Comparison of ENCODE assay signal across 8 cellular contexts in genomic region chr17:63740464-63741181, GRCh38. TPM values are rescaled to one million over a fixed set of nuclear protein-coding genes. Genes with fewer than 3 reads are reported as not detected.
DNase-seq lines count a peak whose midpoint lies in the region; ATAC-seq and TF ChIP-seq lines count a peak whose summit lies in the region.

No MANE protein-coding gene starts in this region.

- no peak for TF ChIP-seq CTCF in GM20000 (IDR thresholded peaks at IDR 0.05; ENCODE audit: extremely low read depth, missing control alignments)
- TF ChIP-seq CTCF in esophagus squamous epithelium (IDR thresholded peaks at IDR 0.05), result no peak

- no peak for TF ChIP-seq POLR2A in esophagus squamous epithelium (IDR thresholded peaks at IDR 0.05)

- intact Hi-C loops in esophagus squamous epithelium (cut with DNase I), result no loop called here

- peak overlapping the region; percentile 91 to 99 (median 96) for H3K27ac ChIP-seq in esophagus squamous epithelium

- peaks cover 0 to 12% (median 2%) of the 10 kb centered on the region in 3 donors for H3K36me3 ChIP-seq in esophagus squamous epithelium
- H3K36me3 ChIP-seq in neuron (ENCODE audit: insufficient read depth, low read length), result peaks cover 7% of the 10 kb centered on the region

- peaks cover 7 to 36% (median 13%) of the 10 kb centered on the region in 3 donors for H3K4me1 ChIP-seq in esophagus squamous epithelium
- H3K4me1 ChIP-seq in neuron (ENCODE audit: insufficient read depth, low read length), result peaks cover 8% of the 10 kb centered on the region

- H3K27me3 ChIP-seq in esophagus squamous epithelium, result no peaks in the 10 kb centered on the region
- no peaks in the 10 kb centered on the region for H3K27me3 ChIP-seq in neuron (ENCODE audit: insufficient read depth, low read length)

- peak; percentile 5 for ATAC-seq in SK-N-SH treated with all-trans-retinoic acid at 6 μM for 48 hours
- ATAC-seq in HG03432 (IDR thresholded peaks at IDR 0.05; ENCODE audit: unreplicated experiment), result no peak
- no peak for ATAC-seq in HG03521 (IDR thresholded peaks at IDR 0.05; ENCODE audit: unreplicated experiment)

- H3K4me3 ChIP-seq in esophagus squamous epithelium (peak overlapping the region; percentile 53 to 96 (median 78)), neuron (ENCODE audit: low read length) (peak overlapping the region; percentile 95)

- 28 to 31% methylated on average over 12 of the region's 12 CpGs for WGBS in esophagus squamous epithelium, 2 donors

- peak overlapping the region; percentile 69 for H2AFZ ChIP-seq in neuron (ENCODE audit: low read depth, low read length)

- H3K9me3 ChIP-seq in esophagus squamous epithelium (no peaks in the 10 kb centered on the region), neuron (ENCODE audit: low read length) (no peaks in the 10 kb centered on the region)

- peak; percentile 50 to 55 for DNase-seq in AML-193 (lab: John Stamatoyannopoulos, UW)
- DNase-seq in GM20000 (ENCODE audit: low spot score), result peak; percentile 10
- DNase-seq in esophagus squamous epithelium (lab: John Stamatoyannopoulos, UW), result no peak
- no peak for DNase-seq in stimulated activated CD4-positive, alpha-beta T cell treated with anti-CD3 and anti-CD28 coated beads, Interleukin-4, amount 100 ng/mL, for 24 hours

TF ChIP-seq in SK-N-SH treated with all-trans-retinoic acid at 6 μM for 48 hours, 23 proteins besides CTCF, POLR2A, EP300 and RAD21:
- TF ChIP-seq, protein P1, sequence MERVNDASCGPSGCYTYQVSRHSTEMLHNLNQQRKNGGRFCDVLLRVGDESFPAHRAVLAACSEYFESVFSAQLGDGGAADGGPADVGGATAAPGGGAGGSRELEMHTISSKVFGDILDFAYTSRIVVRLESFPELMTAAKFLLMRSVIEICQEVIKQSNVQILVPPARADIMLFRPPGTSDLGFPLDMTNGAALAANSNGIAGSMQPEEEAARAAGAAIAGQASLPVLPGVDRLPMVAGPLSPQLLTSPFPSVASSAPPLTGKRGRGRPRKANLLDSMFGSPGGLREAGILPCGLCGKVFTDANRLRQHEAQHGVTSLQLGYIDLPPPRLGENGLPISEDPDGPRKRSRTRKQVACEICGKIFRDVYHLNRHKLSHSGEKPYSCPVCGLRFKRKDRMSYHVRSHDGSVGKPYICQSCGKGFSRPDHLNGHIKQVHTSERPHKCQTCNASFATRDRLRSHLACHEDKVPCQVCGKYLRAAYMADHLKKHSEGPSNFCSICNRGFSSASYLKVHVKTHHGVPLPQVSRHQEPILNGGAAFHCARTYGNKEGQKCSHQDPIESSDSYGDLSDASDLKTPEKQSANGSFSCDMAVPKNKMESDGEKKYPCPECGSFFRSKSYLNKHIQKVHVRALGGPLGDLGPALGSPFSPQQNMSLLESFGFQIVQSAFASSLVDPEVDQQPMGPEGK (CRISPR knock-in tag; IDR thresholded peaks at IDR 0.05; ENCODE audit: borderline replicate concordance), result no peak
- TF ChIP-seq ZNF70 (CRISPR knock-in tag; IDR thresholded peaks at IDR 0.05) (no peak), ISL1 (CRISPR knock-in tag; IDR thresholded peaks at IDR 0.05) (no peak), ZFP3 (CRISPR knock-in tag; IDR thresholded peaks at IDR 0.05) (no peak), OSR1 (CRISPR knock-in tag; IDR thresholded peaks at IDR 0.05) (no peak), SNAI2 (CRISPR knock-in tag; IDR thresholded peaks at IDR 0.05) (no peak), ESRRG (CRISPR knock-in tag; IDR thresholded peaks at IDR 0.05) (no peak), TCF4 (CRISPR knock-in tag; IDR thresholded peaks at IDR 0.05; ENCODE audit: borderline replicate concordance) (no peak), ZFP30 (CRISPR knock-in tag; IDR thresholded peaks at IDR 0.05) (no peak), TOX (CRISPR knock-in tag; IDR thresholded peaks at IDR 0.05; ENCODE audit: borderline replicate concordance) (no peak), RARB (CRISPR knock-in tag; IDR thresholded peaks at IDR 0.05) (no peak), BACH2 (CRISPR knock-in tag; IDR thresholded peaks at IDR 0.05; ENCODE audit: borderline replicate concordance) (no peak), ZNF8 (CRISPR knock-in tag; IDR thresholded peaks at IDR 0.05) (no peak), ZNF565 (CRISPR knock-in tag; conservative IDR thresholded peaks at IDR 0.05; ENCODE audit: low read depth) (no peak)
- TF ChIP-seq, protein P2, sequence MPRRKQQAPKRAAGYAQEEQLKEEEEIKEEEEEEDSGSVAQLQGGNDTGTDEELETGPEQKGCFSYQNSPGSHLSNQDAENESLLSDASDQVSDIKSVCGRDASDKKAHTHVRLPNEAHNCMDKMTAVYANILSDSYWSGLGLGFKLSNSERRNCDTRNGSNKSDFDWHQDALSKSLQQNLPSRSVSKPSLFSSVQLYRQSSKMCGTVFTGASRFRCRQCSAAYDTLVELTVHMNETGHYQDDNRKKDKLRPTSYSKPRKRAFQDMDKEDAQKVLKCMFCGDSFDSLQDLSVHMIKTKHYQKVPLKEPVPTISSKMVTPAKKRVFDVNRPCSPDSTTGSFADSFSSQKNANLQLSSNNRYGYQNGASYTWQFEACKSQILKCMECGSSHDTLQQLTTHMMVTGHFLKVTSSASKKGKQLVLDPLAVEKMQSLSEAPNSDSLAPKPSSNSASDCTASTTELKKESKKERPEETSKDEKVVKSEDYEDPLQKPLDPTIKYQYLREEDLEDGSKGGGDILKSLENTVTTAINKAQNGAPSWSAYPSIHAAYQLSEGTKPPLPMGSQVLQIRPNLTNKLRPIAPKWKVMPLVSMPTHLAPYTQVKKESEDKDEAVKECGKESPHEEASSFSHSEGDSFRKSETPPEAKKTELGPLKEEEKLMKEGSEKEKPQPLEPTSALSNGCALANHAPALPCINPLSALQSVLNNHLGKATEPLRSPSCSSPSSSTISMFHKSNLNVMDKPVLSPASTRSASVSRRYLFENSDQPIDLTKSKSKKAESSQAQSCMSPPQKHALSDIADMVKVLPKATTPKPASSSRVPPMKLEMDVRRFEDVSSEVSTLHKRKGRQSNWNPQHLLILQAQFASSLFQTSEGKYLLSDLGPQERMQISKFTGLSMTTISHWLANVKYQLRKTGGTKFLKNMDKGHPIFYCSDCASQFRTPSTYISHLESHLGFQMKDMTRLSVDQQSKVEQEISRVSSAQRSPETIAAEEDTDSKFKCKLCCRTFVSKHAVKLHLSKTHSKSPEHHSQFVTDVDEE (CRISPR knock-in tag; IDR thresholded peaks at IDR 0.05), result no peak
- TF ChIP-seq, protein P3, sequence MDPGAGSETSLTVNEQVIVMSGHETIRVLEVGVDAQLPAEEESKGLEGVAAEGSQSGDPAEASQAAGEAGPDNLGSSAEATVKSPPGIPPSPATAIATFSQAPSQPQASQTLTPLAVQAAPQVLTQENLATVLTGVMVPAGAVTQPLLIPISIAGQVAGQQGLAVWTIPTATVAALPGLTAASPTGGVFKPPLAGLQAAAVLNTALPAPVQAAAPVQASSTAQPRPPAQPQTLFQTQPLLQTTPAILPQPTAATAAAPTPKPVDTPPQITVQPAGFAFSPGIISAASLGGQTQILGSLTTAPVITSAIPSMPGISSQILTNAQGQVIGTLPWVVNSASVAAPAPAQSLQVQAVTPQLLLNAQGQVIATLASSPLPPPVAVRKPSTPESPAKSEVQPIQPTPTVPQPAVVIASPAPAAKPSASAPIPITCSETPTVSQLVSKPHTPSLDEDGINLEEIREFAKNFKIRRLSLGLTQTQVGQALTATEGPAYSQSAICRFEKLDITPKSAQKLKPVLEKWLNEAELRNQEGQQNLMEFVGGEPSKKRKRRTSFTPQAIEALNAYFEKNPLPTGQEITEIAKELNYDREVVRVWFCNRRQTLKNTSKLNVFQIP (CRISPR knock-in tag; IDR thresholded peaks at IDR 0.05; ENCODE audit: borderline replicate concordance, low read depth), result no peak

RNA-seq across cellular contexts. Expression of gene STRADA, which starts 1.0 kb away (rescaled TPM):
- total RNA-seq in esophagus squamous epithelium, result 10 to 100 TPM in 3 of 4 donors, 1 to 10 TPM in 1; 9.2 to 25.4 (median 18.6) TPM

RNA-seq across cellular contexts. Expression of gene CCDC47, which starts 32.8 kb away (rescaled TPM):
- total RNA-seq in esophagus squamous epithelium, result 10 to 100 TPM; 55.9 to 66.4 (median 63.7) TPM

RNA-seq across cellular contexts. Expression of gene DDX42, which starts 33.3 kb away (rescaled TPM):
- total RNA-seq in esophagus squamous epithelium, result 10 to 100 TPM; 27.1 to 88.5 (median 51.9) TPM

RNA-seq across cellular contexts. Expression of gene LIMD2, which starts 40.7 kb away (rescaled TPM):
- 1 to 10 TPM; 1.6 to 8.5 (median 4.7) TPM for total RNA-seq in esophagus squamous epithelium

Comparison
In these comparisons a context has a peak if more than half of its experiments do, and no peak if none do; other contexts are left out.
1. DNase-seq: peak in AML-193 (2 of 2) and GM20000 (single experiment); none in esophagus squamous epithelium (single experiment) and stimulated activated CD4-positive, alpha-beta T cell treated with anti-CD3 and anti-CD28 coated beads, Interleukin-4, amount 100 ng/mL, for 24 hours (single experiment).